In the genomic region with DNA sequence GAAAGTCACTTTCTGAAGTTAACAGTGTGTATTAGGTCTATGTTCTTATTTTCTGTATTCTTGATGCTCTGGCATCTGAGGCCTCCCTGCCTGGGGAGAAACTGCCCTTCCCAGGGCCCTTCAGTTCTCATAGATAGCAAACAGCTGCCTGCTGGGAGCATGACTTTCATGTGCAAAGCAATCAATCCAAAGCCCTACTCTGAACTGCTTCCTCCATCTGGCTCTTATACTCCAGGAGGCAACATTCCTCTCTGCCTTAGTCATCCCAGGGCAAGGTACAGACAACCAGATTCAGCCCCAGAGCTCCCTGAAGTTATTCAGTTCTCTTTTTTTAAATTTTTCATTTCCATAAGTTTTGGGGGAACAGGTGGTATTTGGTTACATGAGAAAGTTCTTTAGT, we compare ENCODE assay signal across 9 cellular contexts. TPM values are rescaled to one million over a fixed set of nuclear protein-coding genes. Genes with fewer than 3 reads are reported as not detected.
DNase-seq lines count a peak whose midpoint lies in the region; ATAC-seq and TF ChIP-seq lines count a peak whose summit lies in the region.
"Had no signal": no experiment of that assay in that cellular context is flagged by ENCODE, and none has a peak within 500 bp of the region (broad histone marks: within the 10 kb centered on the region; RNA-seq: fewer than 3 reads in every experiment).

No MANE protein-coding gene starts in this region.

- H2AFZ ChIP-seq in neural progenitor cell (replicated peaks): no peak overlapping the region

- peaks cover 3% of the 10 kb centered on the region for H3K27me3 Mint-ChIP-seq in neural progenitor cell (ENCODE audit: insufficient read depth, low read depth)
- peaks cover 4% of the 10 kb centered on the region for H3K27me3 Mint-ChIP-seq in activated CD4-positive, alpha-beta memory T cell treated with anti-CD3 and anti-CD28 coated beads for 36 hours

- H4K20me1 ChIP-seq in neural progenitor cell (ENCODE audit: low read depth): no peaks in the 10 kb centered on the region

- H3K27ac ChIP-seq in neural progenitor cell: no peak overlapping the region

- no peaks in the 10 kb centered on the region for H3K27me3 ChIP-seq in neural progenitor cell

- no peak for ATAC-seq in GM18868 (IDR thresholded peaks at IDR 0.05; ENCODE audit: unreplicated experiment)

- peaks cover 10% of the 10 kb centered on the region for H3K4me1 Mint-ChIP-seq in neural progenitor cell
- peaks cover 5% of the 10 kb centered on the region for H3K4me1 Mint-ChIP-seq in activated CD4-positive, alpha-beta memory T cell treated with anti-CD3 and anti-CD28 coated beads for 36 hours (ENCODE audit: low read depth)

- H3K9ac ChIP-seq in neural progenitor cell: no peak overlapping the region

- peaks cover 20% of the 10 kb centered on the region for H3K9me3 Mint-ChIP-seq in neural progenitor cell
- peaks cover 13% of the 10 kb centered on the region for H3K9me3 Mint-ChIP-seq in activated CD4-positive, alpha-beta memory T cell treated with anti-CD3 and anti-CD28 coated beads for 36 hours

- no peaks in the 10 kb centered on the region for H3F3A ChIP-seq in neural progenitor cell (ENCODE audit: low read depth)

- CTCF ChIA-PET in activated CD4-positive, alpha-beta memory T cell treated with anti-CD3 and anti-CD28 coated beads for 36 hours (lab: Charles Lee): no interaction called here

- no peaks in the 10 kb centered on the region for H3K4me1 ChIP-seq in neural progenitor cell

- peak overlapping the region; percentile 78 for H3K27ac Mint-ChIP-seq in neural progenitor cell
- no peak overlapping the region for H3K27ac Mint-ChIP-seq in activated CD4-positive, alpha-beta memory T cell treated with anti-CD3 and anti-CD28 coated beads for 36 hours

- intact Hi-C loops in activated CD4-positive, alpha-beta memory T cell treated with anti-CD3 and anti-CD28 coated beads for 36 hours (cut with micrococcal nuclease): no loop called here

- TF ChIP-seq CTCF in epithelial cell of esophagus (IDR thresholded peaks at IDR 0.05; ENCODE audit: insufficient read depth, low read depth, low read length, missing control alignments) (no peak), neural progenitor cell (IDR thresholded peaks at IDR 0.05) (no peak)

- H3K79me2 ChIP-seq in neural progenitor cell (ENCODE audit: low read depth): no peaks in the 10 kb centered on the region

- peak; percentile 86 for DNase-seq in Daoy (ENCODE audit: low read depth)
- peak; percentile 90 for DNase-seq in NCI-H226
- DNase-seq in epithelial cell of esophagus (ENCODE audit: low read depth): peak; percentile 87
- DNase-seq in neural progenitor cell (ENCODE audit: low spot score): no peak
- DNase-seq in anterior cingulate cortex (lab: John Stamatoyannopoulos, UW): no peak
- DNase-seq in NOMO-1 (lab: John Stamatoyannopoulos, UW; ENCODE audit: unreplicated experiment in 2 of 2): no peak
- no peak for DNase-seq in activated CD4-positive, alpha-beta memory T cell treated with anti-CD3 and anti-CD28 coated beads for 36 hours
- DNase-seq: NCI-H2227 treated with DMSO at 0.1 percent for 48 hours had no signal

- POLR2A ChIA-PET in activated CD4-positive, alpha-beta memory T cell treated with anti-CD3 and anti-CD28 coated beads for 36 hours (lab: Charles Lee): no interaction called here

- no peak overlapping the region for H3K4me3 ChIP-seq in epithelial cell of esophagus (ENCODE audit: low read length)
- H3K4me3 ChIP-seq in neural progenitor cell: no peak overlapping the region

- H3K36me3 ChIP-seq in neural progenitor cell: no peaks in the 10 kb centered on the region

- no peaks in the 10 kb centered on the region for H3K36me3 Mint-ChIP-seq in neural progenitor cell
- H3K36me3 Mint-ChIP-seq in activated CD4-positive, alpha-beta memory T cell treated with anti-CD3 and anti-CD28 coated beads for 36 hours: peaks cover 2% of the 10 kb centered on the region

- no peaks in the 10 kb centered on the region for H3K9me3 ChIP-seq in neural progenitor cell (ENCODE audit: low read depth)

- no peak overlapping the region for H3K4me2 ChIP-seq in neural progenitor cell

- H3K4me3 Mint-ChIP-seq in neural progenitor cell: no peak overlapping the region
- no peak overlapping the region for H3K4me3 Mint-ChIP-seq in activated CD4-positive, alpha-beta memory T cell treated with anti-CD3 and anti-CD28 coated beads for 36 hours

RNA-seq across cellular contexts. Expression of a gene that starts 41.7 kb away (rescaled TPM):
- 0.86 and 1.8 TPM in 2 replicates for total RNA-seq in Daoy (2014; rRNA removed; shearing (Covaris generic))
- 0.09 and 0.22 TPM in 2 replicates for total RNA-seq in neural progenitor cell (ENCODE audit: low replicate concordance)
- 10 to 100 TPM; 17.5 to 18.8 TPM for total RNA-seq in activated CD4-positive, alpha-beta memory T cell treated with anti-CD3 and anti-CD28 coated beads for 36 hours

Comparison
In these comparisons a context has a peak if more than half of its experiments do, and no peak if none do; other contexts are left out.
1. DNase-seq: peak in Daoy (single experiment), NCI-H226 (single experiment) and epithelial cell of esophagus (single experiment); none in neural progenitor cell (single experiment), anterior cingulate cortex (0 of 58), NOMO-1 (0 of 2) and activated CD4-positive, alpha-beta memory T cell treated with anti-CD3 and anti-CD28 coated beads for 36 hours (single experiment).